In the genomic region with DNA sequence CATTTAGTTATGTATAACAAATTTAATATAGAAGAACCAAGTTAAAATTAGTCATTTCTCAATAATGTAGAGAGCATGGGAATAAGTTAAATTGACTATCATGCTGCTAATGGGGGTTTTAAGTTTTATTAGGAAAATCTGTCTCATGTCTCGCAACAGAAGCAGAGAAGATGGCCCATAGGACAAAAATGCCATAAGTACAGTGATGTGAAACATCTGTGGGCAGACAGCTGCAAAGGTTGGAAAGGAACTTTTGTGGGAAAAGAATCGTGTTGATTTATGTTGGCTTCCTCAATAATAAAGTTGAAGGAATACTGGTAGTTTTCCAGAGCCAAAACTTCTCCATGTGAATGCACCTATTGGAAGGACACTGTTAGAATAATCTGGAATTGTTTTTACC, we compare ENCODE assay signal across 16 cellular contexts.
"Had no signal": no experiment of that assay in that cellular context is flagged by ENCODE, and none has a peak within 500 bp of the region (broad histone marks: within the 10 kb centered on the region; RNA-seq: fewer than 3 reads in every experiment).

No MANE protein-coding gene starts in this region.

- H3K27me3 Mint-ChIP-seq: stimulated activated memory B cell treated with anti-CD40 and anti-IgM and Interleukin-4, amounts not matched to agents 10 μg/mL and 1 μg/mL and 100 μg/mL, for 72 hours had no signal

- H3K4me1 ChIP-seq: colonic mucosa, pancreas, spleen, uterus had no signal

- H3K4me3 ChIP-seq: ascending aorta, colonic mucosa, pancreas, spleen, tibial artery, uterus had no signal

- H3K9me3 ChIP-seq: ascending aorta, colonic mucosa, pancreas, spleen, tibial artery, uterus had no signal

- H3K27ac ChIP-seq: colonic mucosa, pancreas, spleen had no signal

- ATAC-seq: activated T-cell treated with anti-CD3 and anti-CD28 coated beads, Interleukin-2, amount 50 U/mL, for 72 hours; pancreas; stimulated activated memory B cell treated with anti-CD40 and anti-IgM and Interleukin-4, amounts not matched to agents 10 μg/mL and 1 μg/mL and 100 μg/mL, for 72 hours had no signal

- H3K27ac Mint-ChIP-seq: activated CD4-positive, alpha-beta memory T cell treated with anti-CD3 and anti-CD28 coated beads, Interleukin-2, amount 10 ng/mL, durations not matched to agents 7 days and 5 days; immature natural killer cell; stimulated activated memory B cell treated with anti-CD40 and anti-IgM and Interleukin-4, amounts not matched to agents 10 μg/mL and 1 μg/mL and 100 μg/mL, for 72 hours had no signal

- H3K27me3 ChIP-seq: ascending aorta, colonic mucosa, pancreas, spleen, tibial artery, uterus had no signal

- H3K9me3 Mint-ChIP-seq: activated CD4-positive, alpha-beta memory T cell treated with anti-CD3 and anti-CD28 coated beads, Interleukin-2, amount 10 ng/mL, durations not matched to agents 7 days and 5 days; activated T-cell treated with anti-CD3 and anti-CD28 coated beads, Interleukin-2, amount 50 U/mL, for 72 hours; immature natural killer cell; neural crest cell; stimulated activated memory B cell treated with anti-CD40 and anti-IgM and Interleukin-4, amounts not matched to agents 10 μg/mL and 1 μg/mL and 100 μg/mL, for 72 hours had no signal

- H3K36me3 Mint-ChIP-seq: immature natural killer cell; stimulated activated memory B cell treated with anti-CD40 and anti-IgM and Interleukin-4, amounts not matched to agents 10 μg/mL and 1 μg/mL and 100 μg/mL, for 72 hours had no signal

- DNase-seq: activated CD4-positive, alpha-beta memory T cell treated with anti-CD3 and anti-CD28 coated beads, Interleukin-2, amount 10 ng/mL, durations not matched to agents 7 days and 5 days; activated T-cell treated with anti-CD3 and anti-CD28 coated beads, Interleukin-2, amount 50 U/mL, for 72 hours; colonic mucosa; glutamatergic neuron; immature natural killer cell; left cardiac atrium; mesendoderm; pancreas; spleen; stimulated activated CD4-positive, alpha-beta T cell treated with anti-CD3 and anti-CD28 coated beads, Interleukin-1b, Interleukin-23, amount 100 ng/mL, for 48 hours; T-helper 9 cell; tibial artery; uterus had no signal

- H3K4me3 Mint-ChIP-seq: activated CD4-positive, alpha-beta memory T cell treated with anti-CD3 and anti-CD28 coated beads, Interleukin-2, amount 10 ng/mL, durations not matched to agents 7 days and 5 days; activated T-cell treated with anti-CD3 and anti-CD28 coated beads, Interleukin-2, amount 50 U/mL, for 72 hours; immature natural killer cell; neural crest cell; stimulated activated memory B cell treated with anti-CD40 and anti-IgM and Interleukin-4, amounts not matched to agents 10 μg/mL and 1 μg/mL and 100 μg/mL, for 72 hours had no signal

- H3K4me1 Mint-ChIP-seq: activated CD4-positive, alpha-beta memory T cell treated with anti-CD3 and anti-CD28 coated beads, Interleukin-2, amount 10 ng/mL, durations not matched to agents 7 days and 5 days; immature natural killer cell; neural crest cell; stimulated activated memory B cell treated with anti-CD40 and anti-IgM and Interleukin-4, amounts not matched to agents 10 μg/mL and 1 μg/mL and 100 μg/mL, for 72 hours had no signal

- H3K36me3 ChIP-seq: colonic mucosa, pancreas, spleen, uterus had no signal
